In the genomic region with DNA sequence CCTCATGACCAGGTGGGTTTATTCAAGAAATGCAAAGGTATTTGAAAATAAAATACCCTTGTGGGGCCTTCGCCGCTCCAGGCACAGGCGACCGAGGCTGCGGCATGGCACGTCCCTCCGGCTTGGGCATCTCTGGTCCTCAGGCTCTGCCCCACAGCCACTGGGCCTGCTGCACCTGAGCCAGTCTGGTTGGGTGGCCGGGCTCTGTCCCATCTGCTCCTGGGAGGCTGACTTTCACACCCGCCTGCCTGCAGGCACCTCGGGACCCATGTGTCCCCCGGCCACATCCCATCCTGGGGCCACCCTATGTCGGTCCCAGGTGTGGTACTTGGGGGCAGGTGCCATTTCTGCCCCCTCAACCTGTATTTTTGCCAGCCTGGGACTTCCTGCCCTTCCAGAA, we compare ENCODE assay signal across 20 cellular contexts. TPM values are rescaled to one million over a fixed set of nuclear protein-coding genes. Genes with fewer than 3 reads are reported as not detected.
"Had no signal": no experiment of that assay in that cellular context is flagged by ENCODE, and none has a peak within 500 bp of the region (broad histone marks: within the 10 kb centered on the region; RNA-seq: fewer than 3 reads in every experiment).

No MANE protein-coding gene starts in this region.

- FAIRE-seq: pancreas had no signal

- ATAC-seq: activated CD4-positive, CD25-positive, alpha-beta regulatory T cell treated with anti-CD3 and anti-CD28 coated beads, Interleukin-2, amount 50 U/mL, for 24 hours; activated CD8-positive, alpha-beta T cell treated with anti-CD3 and anti-CD28 coated beads for 36 hours; activated T-cell treated with anti-CD3 and anti-CD28 coated beads, Interleukin-2, amount 50 U/mL, for 4 hours; pancreas; right cardiac atrium had no signal

- H3K36me3 ChIP-seq: breast epithelium, pancreas, tibial nerve had no signal

- H3K4me1 ChIP-seq: breast epithelium, pancreas, tibial nerve had no signal

- DNase-seq: activated CD4-positive, alpha-beta T cell treated with anti-CD3 and anti-CD28 coated beads, Interleukin-2, amount 10 ng/mL, durations not matched to agents 7 days and 5 days; activated CD8-positive, alpha-beta T cell treated with anti-CD3 and anti-CD28 coated beads for 36 hours; activated naive CD8-positive, alpha-beta T cell treated with anti-CD3 and anti-CD28 coated beads, Interleukin-2, amount 10 ng/mL, durations not matched to agents 7 days and 5 days; activated T-cell treated with anti-CD3 and anti-CD28 coated beads, Interleukin-2, amount 50 U/mL, for 4 hours; amniotic stem cell; effector CD8-positive, alpha-beta T cell; foreskin melanocyte; right cardiac atrium; stimulated activated CD4-positive, alpha-beta T cell treated with anti-CD3 and anti-CD28 coated beads, Interleukin-12 subunit alpha, Interleukin-12 subunit beta, amount 100 ng/mL, for 4 hours; stimulated activated CD4-positive, alpha-beta T cell treated with anti-CD3 and anti-CD28 coated beads, Interleukin-1b, Interleukin-23, amount 100 ng/mL, for 48 hours had no signal

- H3K4me3 ChIP-seq: breast epithelium, hepatocyte, pancreas, SK-N-MC, tibial nerve had no signal

- H3K27ac ChIP-seq: breast epithelium, hepatocyte, pancreas, SK-N-MC, tibial nerve had no signal

- H3K27me3 ChIP-seq: breast epithelium, pancreas, tibial nerve had no signal

- H3K9me3 ChIP-seq: breast epithelium, pancreas, tibial nerve had no signal

RNA-seq across cellular contexts. Expression of a gene that starts 30.8 kb away (rescaled TPM):
- total RNA-seq: hepatocyte, mononuclear cell, pulmonary artery endothelial cell, skeletal muscle tissue had no signal

RNA-seq across cellular contexts. Expression of a gene that starts 50.3 kb away (rescaled TPM):
- total RNA-seq: activated CD4-positive, alpha-beta T cell treated with anti-CD3 and anti-CD28 coated beads, Interleukin-2, amount 10 ng/mL, durations not matched to agents 7 days and 5 days; T-helper 2 cell treated with Interferon-gamma antibody and Interleukin-4, amounts not matched to agents 100 ng/mL and 5 ng/mL, for 36 hours had no signal
